In genomic region chr14:22822619-22823551, GRCh38 we compare ENCODE assay signal across 7 cellular contexts. TPM values are rescaled to one million over a fixed set of nuclear protein-coding genes. Genes with fewer than 3 reads are reported as not detected.
DNase-seq lines count a peak whose midpoint lies in the region; ATAC-seq and TF ChIP-seq lines count a peak whose summit lies in the region.

No MANE protein-coding gene starts in this region.

- TF ChIP-seq POLR2A in Peyer's patch (IDR thresholded peaks at IDR 0.05): no peak
- no peak for TF ChIP-seq POLR2A in gastroesophageal sphincter (IDR thresholded peaks at IDR 0.05)
- no peak for TF ChIP-seq POLR2A in testis (IDR thresholded peaks at IDR 0.05)

- no peak for TF ChIP-seq EP300 in gastroesophageal sphincter (IDR thresholded peaks at IDR 0.05)

- H3K4me1 ChIP-seq in Peyer's patch (peaks cover 0 to 64% (median 4%) of the 10 kb centered on the region in 4 donors), gastroesophageal sphincter (peaks cover 0 to 47% (median 18%) of the 10 kb centered on the region in 3 donors), testis (peaks cover 16% of the 10 kb centered on the region)

- no peaks in the 10 kb centered on the region for H3K9me3 ChIP-seq in Peyer's patch
- H3K9me3 ChIP-seq in gastroesophageal sphincter: no peaks in the 10 kb centered on the region
- H3K9me3 ChIP-seq in testis: no peaks in the 10 kb centered on the region

- H3K36me3 ChIP-seq in Peyer's patch: no peaks in the 10 kb centered on the region
- H3K36me3 ChIP-seq in gastroesophageal sphincter: no peaks in the 10 kb centered on the region
- no peaks in the 10 kb centered on the region for H3K36me3 ChIP-seq in testis (ENCODE audit: low read depth, missing control alignments)

- H3K27ac ChIP-seq in Peyer's patch (peak overlapping the region; percentile 72 to 97 (median 87)), gastroesophageal sphincter (peak overlapping the region; percentile 5 to 81 (median 77)), testis (no peak overlapping the region)

- DNase-seq in Peyer's patch (peak; percentile 71 to 87 (median 82)), omental fat pad (ENCODE audit: low spot score) (no peak), testis (peak; percentile 65)
- peak; percentile 89 for DNase-seq in activated effector memory CD4-positive, alpha-beta T cell treated with anti-CD3 and anti-CD28 coated beads, Interleukin-2, amount 50 U/mL, for 16 hours

- TF ChIP-seq CTCF in GM12872 (IDR thresholded peaks at IDR 0.05; ENCODE audit: insufficient read depth, low read depth, low read length): peak; percentile 74
- TF ChIP-seq CTCF in Peyer's patch (IDR thresholded peaks at IDR 0.05): peak; percentile 44 to 81 (median 80)
- TF ChIP-seq CTCF in gastroesophageal sphincter (IDR thresholded peaks at IDR 0.05): peak; percentile 68 to 95 (median 86)
- TF ChIP-seq CTCF in omental fat pad (IDR thresholded peaks at IDR 0.05): peak in 1 of 3 donors; percentile 24
- peak; percentile 40 to 75 (median 70) for TF ChIP-seq CTCF in testis (IDR thresholded peaks at IDR 0.05)

- peak; percentile 48 for ATAC-seq in HG02852 (IDR thresholded peaks at IDR 0.05; ENCODE audit: unreplicated experiment)
- peak; percentile 90 for ATAC-seq in gastroesophageal sphincter
- ATAC-seq in omental fat pad (ENCODE audit: low FRiP score): peak; percentile 82

- H3K27me3 ChIP-seq in Peyer's patch (no peaks in the 10 kb centered on the region), gastroesophageal sphincter (no peaks in the 10 kb centered on the region), testis (no peaks in the 10 kb centered on the region)

- H3K4me3 ChIP-seq in Peyer's patch (peak overlapping the region; percentile 36 to 59 (median 52)), gastroesophageal sphincter (peak overlapping the region; percentile 22 to 53), testis (peak overlapping the region; percentile 32 to 58)

- WGBS in gastroesophageal sphincter (ENCODE audit: low coverage in 1 of 2), 2 donors: 2 to 3% methylated on average over 16 to 21 of the region's 41 CpGs
- WGBS in testis, 2 donors: 1 to 3% methylated on average over 21 to 41 of the region's 41 CpGs

- intact Hi-C loops in testis (cut with DNase I; ENCODE audit: low total_unique reads): no loop called here

RNA-seq across cellular contexts. Expression of gene MRPL52, which starts 6.8 kb away (rescaled TPM):
- total RNA-seq in Peyer's patch: 100 to 1,000 TPM in 1 of 4 donors, 10 to 100 TPM in 3; 30.3 to 114 (median 52.9) TPM
- 10 to 100 TPM; 24.4 to 65.0 (median 35.0) TPM for total RNA-seq in gastroesophageal sphincter
- 10 to 100 TPM; 15.9 to 55.1 (median 37.7) TPM for total RNA-seq in omental fat pad
- total RNA-seq in testis: 10 to 100 TPM; 31.1 to 47.0 TPM
- polyA plus RNA-seq in testis (ENCODE audit: insufficient read depth, low read depth, low replicate concordance): 77.0 TPM

RNA-seq across cellular contexts. Expression of gene SLC7A7, which starts 7.7 kb away (rescaled TPM):
- total RNA-seq in Peyer's patch (100 to 1,000 TPM in 3 of 4 donors, 10 to 100 TPM in 1; 30.5 to 787 (median 367) TPM), gastroesophageal sphincter (10 to 100 TPM in 3 of 4 donors, 1 to 10 TPM in 1; 8.1 to 36.6 (median 23.4) TPM), omental fat pad (10 to 100 TPM; 52.0 to 72.3 (median 64.0) TPM), testis (10 to 100 TPM; 22.2 to 34.7 TPM)
- 77.1 TPM for polyA plus RNA-seq in testis (ENCODE audit: insufficient read depth, low read depth, low replicate concordance)

RNA-seq across cellular contexts. Expression of gene MMP14, which starts 13.5 kb away (rescaled TPM):
- total RNA-seq in Peyer's patch (100 to 1,000 TPM in 1 of 4 donors, 10 to 100 TPM in 3; 63.0 to 116 (median 82.9) TPM), gastroesophageal sphincter (100 to 1,000 TPM; 114 to 127 (median 123) TPM), omental fat pad (100 to 1,000 TPM; 108 to 208 (median 166) TPM), testis (10 to 100 TPM; 14.2 to 35.8 TPM)
- polyA plus RNA-seq in testis (ENCODE audit: insufficient read depth, low read depth, low replicate concordance): 54.6 TPM

RNA-seq across cellular contexts. Expression of gene LRP10, which starts 48.7 kb away (rescaled TPM):
- total RNA-seq in Peyer's patch (100 to 1,000 TPM in 3 of 4 donors, 10 to 100 TPM in 1; 69.3 to 250 (median 221) TPM), gastroesophageal sphincter (100 to 1,000 TPM; 123 to 257 (median 163) TPM), omental fat pad (100 to 1,000 TPM in 2 of 4 donors, 10 to 100 TPM in 2; 73.5 to 125 (median 96.6) TPM), testis (10 to 100 TPM; 41.3 to 67.7 TPM)
- 58.2 TPM for polyA plus RNA-seq in testis (ENCODE audit: insufficient read depth, low read depth, low replicate concordance)

RNA-seq across cellular contexts. Expression of gene OXA1L, which starts 56.4 kb away (rescaled TPM):
- total RNA-seq in Peyer's patch: 100 to 1,000 TPM in 2 of 4 donors, 10 to 100 TPM in 2; 73.6 to 115 (median 90.4) TPM
- total RNA-seq in gastroesophageal sphincter: 10 to 100 TPM; 47.1 to 89.0 (median 72.7) TPM
- 100 to 1,000 TPM in 1 of 4 donors, 10 to 100 TPM in 3; 73.3 to 100 (median 98.6) TPM for total RNA-seq in omental fat pad
- total RNA-seq in testis: 10 to 100 TPM; 61.7 to 79.8 TPM
- 76.8 TPM for polyA plus RNA-seq in testis (ENCODE audit: insufficient read depth, low read depth, low replicate concordance)

Comparison
In these comparisons a context has a peak if more than half of its experiments do, and no peak if none do; other contexts are left out.
1. H3K27ac ChIP-seq: peak in Peyer's patch (4 of 4) and gastroesophageal sphincter (4 of 4); none in testis (0 of 2).
2. Peak in every context shown above with its lines, with median percentiles within 50 percentile points of each other: ATAC-seq and H3K4me3 ChIP-seq.